3 cellular contexts compared by ENCODE assay signal in genomic region chr9:97744025-97744424, GRCh38. TPM values are rescaled to one million over a fixed set of nuclear protein-coding genes. Genes with fewer than 3 reads are reported as not detected.
DNase-seq lines count a peak whose midpoint lies in the region; ATAC-seq, FAIRE-seq and TF ChIP-seq lines count a peak whose summit lies in the region.
"Not testable (repeated sequence)": the region's sequence is repeated elsewhere in the genome, so short reads cannot be mapped to it uniquely, and the experiment has no call there.

No MANE protein-coding gene starts in this region.

- DNase-seq in K562 (ENCODE audit: extremely low read depth in 1 of 4, low spot score in 3 of 4) = not testable (repeated sequence)
- DNase-seq in mesendoderm = peak; percentile 48

- H3K27me3 ChIP-seq in Loucy (ENCODE audit: insufficient read depth, low read length, poor library complexity, severe bottlenecking); mesendoderm (ENCODE audit: insufficient read depth, low read length, poor library complexity): not testable (repeated sequence)
- peaks cover 11 to 57% of the 10 kb centered on the region in 2 experiments for H3K27me3 ChIP-seq in K562 (ENCODE audit: control insufficient read depth in 2 of 2, insufficient read depth in 2 of 2, low read length in 2 of 2)

- BruUV-seq in K562 (replicated peaks; lab: Mats Ljungman, UMichigan) = not testable (repeated sequence)

- not testable (repeated sequence) for H3K79me1 ChIP-seq in mesendoderm (ENCODE audit: low read length)

- intact Hi-C loops in K562 (cut with micrococcal nuclease) = not testable (repeated sequence)

- not testable (repeated sequence) for H3K23ac ChIP-seq in mesendoderm (ENCODE audit: low read length)

- H2BK5ac ChIP-seq in mesendoderm (ENCODE audit: low read length) = not testable (repeated sequence)

- not testable (repeated sequence) for H4K8ac ChIP-seq in mesendoderm (ENCODE audit: low read depth, low read length)

- not testable (repeated sequence) for H4K20me1 ChIP-seq in Loucy (ENCODE audit: insufficient read depth, low read length, poor library complexity, severe bottlenecking); K562 (replicated peaks; ENCODE audit: control insufficient read depth, insufficient read depth, low read length)

- H3F3A ChIP-seq in Loucy (ENCODE audit: low read depth) = not testable (repeated sequence)

- not testable (repeated sequence) for H3K79me2 ChIP-seq in Loucy (ENCODE audit: insufficient read depth, low read length); K562 (ENCODE audit: control insufficient read depth, insufficient read depth, low read length); mesendoderm (ENCODE audit: control insufficient read depth, insufficient read depth, low read length)

- not testable (repeated sequence) for H2AK5ac ChIP-seq in mesendoderm (ENCODE audit: low read length)

- H3K9me1 ChIP-seq in K562 (ENCODE audit: control insufficient read depth, insufficient read depth, low read length) = not testable (repeated sequence)

- not testable (repeated sequence) for H3K18ac ChIP-seq in mesendoderm (ENCODE audit: low read length)

- not testable (repeated sequence) for H3K4me1 ChIP-seq in Loucy (ENCODE audit: insufficient read depth, low read length, poor library complexity, severe bottlenecking); K562 (replicated peaks in 1 of 2; ENCODE audit: control insufficient read depth in 2 of 2, insufficient read depth in 2 of 2, low read length in 2 of 2); mesendoderm (ENCODE audit: control insufficient read depth, low read depth, low read length)

- H3K27ac ChIP-seq in K562 (ENCODE audit: extremely low read depth, low read depth, low read length); mesendoderm (ENCODE audit: low read depth, low read length): not testable (repeated sequence)

- H3K9me3 ChIP-seq in Loucy (ENCODE audit: insufficient read depth, low read depth, low read length); K562 (replicated peaks; ENCODE audit: control insufficient read depth, insufficient read depth, low read depth, low read length): not testable (repeated sequence)

- CTCF ChIA-PET in K562 (lab: Yijun Ruan, JAX; ENCODE audit: low intra/inter-chr PET ratio) = not testable (repeated sequence)

- not testable (repeated sequence) for H3K9me2 ChIP-seq in Loucy (replicated peaks; ENCODE audit: low read depth, low read length)

- not testable (repeated sequence) for H3K9ac ChIP-seq in Loucy (ENCODE audit: low read depth, low read length, poor library complexity, severe bottlenecking); K562 (ENCODE audit: insufficient read depth in 1 of 2, low read depth in 2 of 2, low read length in 2 of 2); mesendoderm (ENCODE audit: low read length)

- H2BK15ac ChIP-seq in mesendoderm (replicated peaks; ENCODE audit: low read depth) = not testable (repeated sequence)

- 0% methylated on average over 7 of the region's 7 CpGs for WGBS in K562 (ENCODE audit: insufficient coverage, low coverage, missing lambda C conversion rate)
- whole genome bisulfite sequencing in mesendoderm (ENCODE audit: extremely low coverage, insufficient coverage, low lambda C conversion rate) = no CpG with 5 or more reads among the region's 7 CpGs

- ATAC-seq in K562 = not testable (repeated sequence)

- not testable (repeated sequence) for H2BK120ac ChIP-seq in mesendoderm (ENCODE audit: low read depth, low read length)

- H3K4me2 ChIP-seq in Loucy (ENCODE audit: low read depth, low read length, poor library complexity, severe bottlenecking) = peak overlapping the region; percentile 29
- H3K4me2 ChIP-seq in K562 (ENCODE audit: insufficient read depth, low read length); mesendoderm (ENCODE audit: low read length): not testable (repeated sequence)

- not testable (repeated sequence) for H3K56ac ChIP-seq in mesendoderm (ENCODE audit: low read length)

- not testable (repeated sequence) for H2AFZ ChIP-seq in Loucy (ENCODE audit: low read length); K562 (ENCODE audit: low read depth, low read length)

- not testable (repeated sequence) for H4K5ac ChIP-seq in mesendoderm (ENCODE audit: low read length)

- not testable (repeated sequence) for FAIRE-seq in K562 (lab: Jason Lieb, UNC)

- not testable (repeated sequence) for TF ChIP-seq EP300 in K562 (IDR thresholded peaks at IDR 0.05; ENCODE audit: low read length)

- not testable (repeated sequence) for TF ChIP-seq RAD21 in K562 (CRISPR knock-in tag; conservative IDR thresholded peaks at IDR 0.05 in 1 of 2, IDR thresholded peaks at IDR 0.05 in 1 of 2)

- not testable (repeated sequence) for H3K36me3 ChIP-seq in Loucy (ENCODE audit: insufficient read depth, low read length); K562 (ENCODE audit: control insufficient read depth, insufficient read depth, low read length); mesendoderm (ENCODE audit: control insufficient read depth, insufficient read depth, low read length)

- H3K4me3 ChIP-seq in Loucy (ENCODE audit: low read length, poor library complexity, severe bottlenecking); K562; mesendoderm (ENCODE audit: low read length): not testable (repeated sequence)

- in situ Hi-C loops in K562 (cut with MboI) = not testable (repeated sequence)

- POLR2A ChIA-PET in K562 (lab: Yijun Ruan, JAX) = not testable (repeated sequence)

- not testable (repeated sequence) for TF ChIP-seq POLR2A in K562 (conservative IDR thresholded peaks at IDR 0.05)

- H3K4ac ChIP-seq in mesendoderm (ENCODE audit: low read depth, low read length) = not testable (repeated sequence)

- not testable (repeated sequence) for TF ChIP-seq CTCF in Loucy (conservative IDR thresholded peaks at IDR 0.05; ENCODE audit: low read length); K562 (IDR thresholded peaks at IDR 0.05 in 2 of 3, conservative IDR thresholded peaks at IDR 0.05 in 1 of 3; ENCODE audit: insufficient read depth in 2 of 3, low read depth in 1 of 3, low read length in 3 of 3)

TF ChIP-seq in K562, 482 proteins besides CTCF, POLR2A, EP300 and RAD21:
- TF ChIP-seq BHLHE40 (IDR thresholded peaks at IDR 0.05; ENCODE audit: low read length) (peak; percentile 58), TFE3 (CRISPR knock-in tag; IDR thresholded peaks at IDR 0.05) (peak; percentile 83), TOE1 (IDR thresholded peaks at IDR 0.05; ENCODE audit: borderline replicate concordance) (0 out of 2 replicates have a peak, but pooled peaks have one; percentile 18), ZNF766 (CRISPR knock-in tag; conservative IDR thresholded peaks at IDR 0.05) (peak; percentile 62), CHD2 (IDR thresholded peaks at IDR 0.05; ENCODE audit: low read depth, low read length) (0 out of 2 replicates have a peak, but pooled peaks have one; percentile 21)
- not testable (repeated sequence) for TF ChIP-seq TOE1 (CRISPR knock-in tag; IDR thresholded peaks at IDR 0.05; ENCODE audit: borderline replicate concordance, low read depth)

RNA-seq across cellular contexts. Expression of gene XPA, which starts 46.9 kb away (rescaled TPM):
- total RNA-seq in K562 (2011; cell fraction: chromatin; rRNA removed; ENCODE audit: low replicate concordance) = 2.1 and 9.3 TPM in 2 replicates
- 1.8 and 2.0 TPM in 2 replicates for total RNA-seq in K562 (2011; cell fraction: nucleolus; rRNA removed)
- 8.0 and 16.4 TPM in 2 replicates for total RNA-seq in K562 (2011; cell fraction: nucleoplasm; rRNA removed)
- total RNA-seq in K562 (2014; rRNA removed) (16.8 and 17.7 TPM in 2 replicates), K562 (2014; rRNA removed; fragmentation: Illumina TruSeq; extraction: Trizol) (16.7 and 18.2 TPM in 2 replicates), K562 (2015; rRNA removed; fragmentation: Illumina TruSeq; extraction: Trizol) (17.2 and 18.0 TPM in 2 replicates), K562 (2021) (11.4 and 13.6 TPM in 2 replicates)
- polyA plus RNA-seq in K562 (2011; rRNA removed) (5.1 and 5.9 TPM in 2 replicates), K562 (2014; fragmentation: Illumina TruSeq; extraction: Trizol) (12.3 and 14.1 TPM in 2 replicates), K562 (2014; fragmentation: Nextera tagmentation; extraction: Ambion mirVana) (1 to 10 TPM; 5.1 to 5.5 TPM), K562 (2014; rRNA removed) (15.2 and 18.2 TPM in 2 replicates)
- 0.85 and 1.3 TPM in 2 replicates for polyA plus RNA-seq in K562 (2011; cell fraction: cytosol; rRNA removed)
- 4.1 and 5.3 TPM in 2 replicates for polyA plus RNA-seq in K562 (2011; cell fraction: nucleus; rRNA removed)
- polyA plus RNA-seq in K562 (2012) = 14.2 and 14.4 TPM in 2 replicates
- 6.3 and 6.4 TPM in 2 replicates for polyA minus RNA-seq in K562 (2011; rRNA and poly(A)+ RNA removed)
- polyA minus RNA-seq in K562 (2011; cell fraction: cytosol; rRNA and poly(A)+ RNA removed) = 1.7 and 1.9 TPM in 2 replicates
- polyA minus RNA-seq in K562 (2011; cell fraction: nucleus; rRNA and poly(A)+ RNA removed) = 6.3 and 9.3 TPM in 2 replicates
- polyA plus RNA-seq in mesendoderm (2013, experiment 1 of 2) = 8.1 TPM
- 7.9 TPM for polyA plus RNA-seq in mesendoderm (2013, experiment 2 of 2)
